Comparison of ENCODE assay signal across 22 cellular contexts in genomic region chr1:47378147-47378546, GRCh38. TPM values are rescaled to one million over a fixed set of nuclear protein-coding genes. Genes with fewer than 3 reads are reported as not detected.
DNase-seq lines count a peak whose midpoint lies in the region; ATAC-seq, FAIRE-seq and TF ChIP-seq lines count a peak whose summit lies in the region.
"Had no signal": no experiment of that assay in that cellular context is flagged by ENCODE, and none has a peak within 500 bp of the region (broad histone marks: within the 10 kb centered on the region; RNA-seq: fewer than 3 reads in every experiment).

No MANE protein-coding gene starts in this region.

- ATAC-seq in right lobe of liver = peak in 3 of 4 donors; percentile 63 to 84 (median 69)
- ATAC-seq: A549 had no signal

- no peaks in the 10 kb centered on the region for H3K27me3 ChIP-seq in right lobe of liver
- H3K27me3 ChIP-seq: BLaER1 treated with 17β-estradiol and CSF1 and Interleukin-3, amounts not matched to agents 10 nM and 100 nM had no signal

- intact Hi-C loops in right lobe of liver (cut with DNase I) = no loop called here

- no peak overlapping the region for H3K4me3 ChIP-seq in right lobe of liver
- H3K4me3 ChIP-seq: A549; BLaER1 treated with 17β-estradiol and CSF1 and Interleukin-3, amounts not matched to agents 10 nM and 100 nM; SK-N-MC had no signal

- H3K4me1 ChIP-seq in right lobe of liver = peaks cover 0 to 28% (median 0%) of the 10 kb centered on the region in 4 donors
- H3K4me1 ChIP-seq: A549 had no signal

- WGBS in right lobe of liver (ENCODE audit: insufficient coverage, low coverage, low lambda C conversion rate, missing lambda C conversion rate) = 33% methylated on average over 1 of the region's 1 CpG

- peak overlapping the region in 1 of 3 donors; percentile 24 for H3K27ac ChIP-seq in right lobe of liver
- H3K27ac ChIP-seq: A549; BLaER1 treated with 17β-estradiol and CSF1 and Interleukin-3, amounts not matched to agents 10 nM and 100 nM; SK-N-MC had no signal

- TF ChIP-seq CTCF in right lobe of liver (IDR thresholded peaks at IDR 0.05) = no peak

- TF ChIP-seq POLR2A in erythroblast (IDR thresholded peaks at IDR 0.05; ENCODE audit: low read length) (no peak), right lobe of liver (IDR thresholded peaks at IDR 0.05) (no peak)

- peaks cover 6 to 29% (median 18%) of the 10 kb centered on the region in 4 donors for H3K36me3 ChIP-seq in right lobe of liver

- FAIRE-seq in TTC549 (lab: Jason Lieb, UNC) = peak; percentile 9
- FAIRE-seq: A549, GM12891, H1, RCC 7860 had no signal

- H3K9me3 ChIP-seq in right lobe of liver = no peaks in the 10 kb centered on the region
- H3K9me3 ChIP-seq: A549; BLaER1 treated with 17β-estradiol and CSF1 and Interleukin-3, amounts not matched to agents 10 nM and 100 nM had no signal

- peak; percentile 24 for DNase-seq in GF-D8 (lab: John Stamatoyannopoulos, UW)
- DNase-seq in erythroblast (lab: John Stamatoyannopoulos, UW) = peak; percentile 30 to 66
- no peak for DNase-seq in right lobe of liver
- no peak for DNase-seq in HT-29 (ENCODE audit: low spot score)
- no peak for DNase-seq in HuH-7.5 (ENCODE audit: low spot score)
- DNase-seq in T-helper 1 cell = no peak
- DNase-seq in hippocampal formation (lab: John Stamatoyannopoulos, UW) = no peak
- DNase-seq: DMS 273 treated with DMSO at 0.1 percent for 48 hours, GDM1, NCI-H1436, NCI-H2029, NCI-H2171 treated with DMSO at 0.1 percent for 48 hours, NCI-H510A, NCI-H82, Right ventricle myocardium superior had no signal

RNA-seq across cellular contexts. Expression of gene FOXE3, which starts 37.9 kb away (rescaled TPM):
- not detected for total RNA-seq in right lobe of liver
- total RNA-seq in HT-29 (2014; rRNA removed; shearing (Covaris generic)) = not detected in 2 replicates
- total RNA-seq: H1, Right ventricle myocardium superior had no signal

RNA-seq across cellular contexts. Expression of gene CMPK1, which starts 44.6 kb away (rescaled TPM):
- total RNA-seq in right lobe of liver = 100 to 1,000 TPM; 101 to 160 (median 133) TPM
- total RNA-seq in HT-29 (2014; rRNA removed; shearing (Covaris generic)) = 51.4 and 57.7 TPM in 2 replicates

RNA-seq across cellular contexts. Expression of gene FOXD2, which starts 59.7 kb away (rescaled TPM):
- under 1 TPM; 0.25 to 0.86 (median 0.41) TPM for total RNA-seq in right lobe of liver
- total RNA-seq in HT-29 (2014; rRNA removed; shearing (Covaris generic)) = 2.8 TPM in 2 replicates
- total RNA-seq: H1, Right ventricle myocardium superior had no signal

Comparison
In these comparisons a context has a peak if more than half of its experiments do, and no peak if none do; other contexts are left out.
1. DNase-seq: peak in GF-D8 (single experiment) and erythroblast (2 of 2); none in right lobe of liver (0 of 3), HT-29 (single experiment), HuH-7.5 (single experiment), T-helper 1 cell (0 of 5) and hippocampal formation (0 of 2).